ENCODE assay signal across 8 cellular contexts in genomic region chr17:72725432-72726068, GRCh38.
DNase-seq lines count a peak whose midpoint lies in the region; ATAC-seq and TF ChIP-seq lines count a peak whose summit lies in the region.

No MANE protein-coding gene starts in this region.

- peaks cover 23% of the 10 kb centered on the region for H3K4me1 ChIP-seq in lower lobe of right lung

- H3K4me3 ChIP-seq in coronary artery (no peak overlapping the region), lower lobe of right lung (no peak overlapping the region)

- intact Hi-C loops in lower lobe of right lung (cut with DNase I): no loop called here

- TF ChIP-seq CTCF in coronary artery (IDR thresholded peaks at IDR 0.05) (peak; percentile 39), lower lobe of right lung (IDR thresholded peaks at IDR 0.05) (peak; percentile 88)

- ATAC-seq in HG02938 (IDR thresholded peaks at IDR 0.05; ENCODE audit: unreplicated experiment) (peak; percentile 39), lower lobe of right lung (peak; percentile 72 to 76), HG02840 (IDR thresholded peaks at IDR 0.05; ENCODE audit: low FRiP score, unreplicated experiment) (no peak)
- ATAC-seq in activated CD4-positive, CD25-positive, alpha-beta regulatory T cell treated with anti-CD3 and anti-CD28 coated beads, Interleukin-2, amount 50 U/mL, for 24 hours: peak; percentile 35 to 40
- peak; percentile 47 for ATAC-seq in stimulated activated effector memory CD8-positive, alpha-beta T cell treated with anti-CD3 and anti-CD28 coated beads, Interleukin-12 subunit alpha, Interleukin-12 subunit beta, amount 100 ng/mL, for 72 hours

- H3K4me1 Mint-ChIP-seq in stimulated activated effector memory CD8-positive, alpha-beta T cell treated with anti-CD3 and anti-CD28 coated beads, Interleukin-12 subunit alpha, Interleukin-12 subunit beta, amount 100 ng/mL, for 72 hours: peaks cover 30% of the 10 kb centered on the region

- no peak overlapping the region for H3K4me3 Mint-ChIP-seq in stimulated activated effector memory CD8-positive, alpha-beta T cell treated with anti-CD3 and anti-CD28 coated beads, Interleukin-12 subunit alpha, Interleukin-12 subunit beta, amount 100 ng/mL, for 72 hours

- H3K36me3 ChIP-seq in lower lobe of right lung: no peaks in the 10 kb centered on the region

- H3K36me3 Mint-ChIP-seq in stimulated activated effector memory CD8-positive, alpha-beta T cell treated with anti-CD3 and anti-CD28 coated beads, Interleukin-12 subunit alpha, Interleukin-12 subunit beta, amount 100 ng/mL, for 72 hours: no peaks in the 10 kb centered on the region

- no peaks in the 10 kb centered on the region for H3K27me3 ChIP-seq in lower lobe of right lung (ENCODE audit: low read depth)

- H3K27ac ChIP-seq in coronary artery (no peak overlapping the region), lower lobe of right lung (no peak overlapping the region)

- no peaks in the 10 kb centered on the region for H3K9me3 Mint-ChIP-seq in stimulated activated effector memory CD8-positive, alpha-beta T cell treated with anti-CD3 and anti-CD28 coated beads, Interleukin-12 subunit alpha, Interleukin-12 subunit beta, amount 100 ng/mL, for 72 hours

- no peaks in the 10 kb centered on the region for H3K9me3 ChIP-seq in lower lobe of right lung

- H3K27ac Mint-ChIP-seq in stimulated activated effector memory CD8-positive, alpha-beta T cell treated with anti-CD3 and anti-CD28 coated beads, Interleukin-12 subunit alpha, Interleukin-12 subunit beta, amount 100 ng/mL, for 72 hours: no peak overlapping the region

- peak; percentile 63 for DNase-seq in EH (ENCODE audit: low read depth)
- DNase-seq in NCI-H2171 (lab: John Stamatoyannopoulos, UW): peak; percentile 46
- no peak for DNase-seq in coronary artery (ENCODE audit: low spot score)
- peak; percentile 63 for DNase-seq in lower lobe of right lung
- peak; percentile 16 to 56 for DNase-seq in stimulated activated effector memory CD8-positive, alpha-beta T cell treated with anti-CD3 and anti-CD28 coated beads, Interleukin-12 subunit alpha, Interleukin-12 subunit beta, amount 100 ng/mL, for 72 hours (ENCODE audit: low spot score in 2 of 2)
